Comparison of ENCODE assay signal across 8 cellular contexts in the genomic region with DNA sequence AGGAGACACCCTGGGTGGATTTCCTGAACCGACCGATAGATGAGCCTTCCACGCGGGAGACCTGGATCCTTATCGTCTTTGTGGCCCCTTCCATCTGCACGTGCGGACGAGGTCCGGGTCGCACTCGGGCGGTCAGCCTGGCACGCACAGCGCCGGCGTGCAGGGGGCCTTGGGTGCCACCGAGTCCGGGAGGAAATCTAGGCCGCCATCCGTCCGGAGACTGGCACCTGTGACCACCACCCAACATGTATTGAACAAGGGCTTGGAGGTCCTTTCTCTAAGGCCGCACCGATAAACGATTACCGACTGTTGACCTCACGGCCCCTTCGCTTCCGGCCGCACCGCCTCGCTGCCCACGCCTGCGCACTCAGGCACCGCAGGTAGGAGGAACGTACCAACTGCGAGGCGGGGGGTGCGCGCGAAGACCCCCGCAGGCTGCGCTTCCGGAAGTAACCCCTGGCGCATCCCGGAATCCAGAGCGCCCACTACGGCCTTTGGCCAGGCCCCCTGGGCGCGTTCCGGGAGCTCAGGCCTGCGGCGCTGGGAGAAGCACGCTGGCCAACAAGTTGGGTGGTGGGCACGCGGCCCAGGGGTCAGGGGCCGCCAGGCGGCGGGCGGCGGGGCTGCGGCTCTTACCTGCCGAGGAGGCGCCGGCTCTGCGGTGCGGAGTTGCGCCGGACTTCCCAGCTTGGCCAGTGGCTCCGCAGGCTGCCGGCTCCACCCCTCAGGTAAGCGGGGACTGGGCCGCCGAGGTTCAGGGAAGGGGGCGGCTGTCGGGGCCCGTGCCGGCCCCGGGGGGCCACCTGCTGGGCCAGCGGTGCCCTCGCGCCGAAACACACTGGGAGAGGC. TPM values are rescaled to one million over a fixed set of nuclear protein-coding genes. Genes with fewer than 3 reads are reported as not detected.
DNase-seq lines count a peak whose midpoint lies in the region; ATAC-seq and TF ChIP-seq lines count a peak whose summit lies in the region.

A gene (minus strand): TSS at position 713 of the 849 bp plus-strand sequence. CDS start 28,249 bp downstream, outside the sequence.
A gene with protein sequence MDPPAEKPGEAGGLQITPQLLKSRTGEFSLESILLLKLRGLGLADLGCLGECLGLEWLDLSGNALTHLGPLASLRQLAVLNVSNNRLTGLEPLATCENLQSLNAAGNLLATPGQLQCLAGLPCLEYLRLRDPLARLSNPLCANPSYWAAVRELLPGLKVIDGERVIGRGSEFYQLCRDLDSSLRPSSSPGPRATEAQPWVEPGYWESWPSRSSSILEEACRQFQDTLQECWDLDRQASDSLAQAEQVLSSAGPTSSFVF (plus strand): TSS at position 523 of the 849 bp plus-strand sequence. CDS start 13,507 bp downstream, outside the sequence.

- TF ChIP-seq CTCF in fibroblast of lung (conservative IDR thresholded peaks at IDR 0.05 in 1 of 2, IDR thresholded peaks at IDR 0.05 in 1 of 2; ENCODE audit: low read depth in 1 of 2, low read length in 2 of 2): no peak
- no peak for TF ChIP-seq CTCF in osteoblast (IDR thresholded peaks at IDR 0.05; ENCODE audit: extremely low read depth, low read depth, low read length)
- no peak for TF ChIP-seq CTCF in tibial artery (IDR thresholded peaks at IDR 0.05)

- H3K27ac ChIP-seq in fibroblast of lung (ENCODE audit: insufficient read depth, low read length) (no peak within 1 kb of the TSS), osteoblast (ENCODE audit: low read depth, low read length) (no peak within 1 kb of the TSS), tibial artery (peak within 1 kb of the TSS; percentile 51 to 60)

- peaks cover 69% of the 10 kb centered on the region for H3K4me1 Mint-ChIP-seq in activated T-cell treated with anti-CD3 and anti-CD28 coated beads, Interleukin-2, amount 50 U/mL, for 24 hours (ENCODE audit: low read depth)

- H3K79me2 ChIP-seq in fibroblast of lung (ENCODE audit: control insufficient read depth, insufficient read depth, low read length): no peaks in the 10 kb centered on the region
- H3K79me2 ChIP-seq in osteoblast (ENCODE audit: insufficient read depth, low read length): no peaks in the 10 kb centered on the region

- intact Hi-C loops in tibial artery (cut with DNase I; ENCODE audit: low total_unique reads): no loop called here

- peaks cover 79% of the 10 kb centered on the region for H3K36me3 Mint-ChIP-seq in activated T-cell treated with anti-CD3 and anti-CD28 coated beads, Interleukin-2, amount 50 U/mL, for 24 hours (ENCODE audit: low read depth)

- peak within 1 kb of the TSS; percentile 94 for H3K4me3 Mint-ChIP-seq in activated T-cell treated with anti-CD3 and anti-CD28 coated beads, Interleukin-2, amount 50 U/mL, for 24 hours

- no peaks in the 10 kb centered on the region for H3K9me3 Mint-ChIP-seq in activated T-cell treated with anti-CD3 and anti-CD28 coated beads, Interleukin-2, amount 50 U/mL, for 24 hours

- H3K4me3 ChIP-seq in fibroblast of lung (replicated peaks in 1 of 4; ENCODE audit: control extremely low read depth in 1 of 4, insufficient read depth in 1 of 4, low read depth in 3 of 4, low read length in 4 of 4) (peak within 1 kb of the TSS in 2 of 4 experiments; percentile 7 to 52), osteoblast (ENCODE audit: insufficient read depth, low read length) (peak within 1 kb of the TSS; percentile 57), tibial artery (peak within 1 kb of the TSS; percentile 52 to 61)

- no peaks in the 10 kb centered on the region for H3K27me3 Mint-ChIP-seq in activated T-cell treated with anti-CD3 and anti-CD28 coated beads, Interleukin-2, amount 50 U/mL, for 24 hours

- H2AFZ ChIP-seq in fibroblast of lung (ENCODE audit: low read length): no peak within 1 kb of the TSS
- H2AFZ ChIP-seq in osteoblast (ENCODE audit: low read length): peak within 1 kb of the TSS; percentile 72

- peak; percentile 45 for ATAC-seq in HG03457 (IDR thresholded peaks at IDR 0.05; ENCODE audit: unreplicated experiment)

- H3K4me2 ChIP-seq in fibroblast of lung (ENCODE audit: extremely low read depth, insufficient read depth, low read length) (peak within 1 kb of the TSS; percentile 25), osteoblast (ENCODE audit: insufficient read depth, low read length) (peak within 1 kb of the TSS; percentile 39)

- H3K27ac Mint-ChIP-seq in activated T-cell treated with anti-CD3 and anti-CD28 coated beads, Interleukin-2, amount 50 U/mL, for 24 hours: peak within 1 kb of the TSS; percentile 99

- H3K4me1 ChIP-seq in fibroblast of lung (ENCODE audit: control insufficient read depth, extremely low read depth, insufficient read depth, low read length): no peaks in the 10 kb centered on the region
- no peaks in the 10 kb centered on the region for H3K4me1 ChIP-seq in osteoblast (ENCODE audit: insufficient read depth, low read length)
- H3K4me1 ChIP-seq in tibial artery: peaks cover 0 to 18% (median 10%) of the 10 kb centered on the region in 4 donors

- H3K27me3 ChIP-seq in fibroblast of lung (ENCODE audit: control insufficient read depth, insufficient read depth, low read length) (no peaks in the 10 kb centered on the region), osteoblast (ENCODE audit: insufficient read depth, low read length) (no peaks in the 10 kb centered on the region), tibial artery (peaks cover 0 to 19% of the 10 kb centered on the region in 2 donors)

- no peaks in the 10 kb centered on the region for H4K20me1 ChIP-seq in fibroblast of lung (ENCODE audit: control insufficient read depth, extremely low read depth, insufficient read depth, low read length)
- no peaks in the 10 kb centered on the region for H4K20me1 ChIP-seq in osteoblast (ENCODE audit: insufficient read depth, low read length)

- H3K9ac ChIP-seq in fibroblast of lung (ENCODE audit: insufficient read depth, low read length): no peak within 1 kb of the TSS

- DNase-seq in Ammon's horn (ENCODE audit: low spot score) (peak; percentile 43), GM19240 (ENCODE audit: insufficient read length, low spot score) (peak; percentile 43), NCI-H82 treated with DMSO at 0.1 percent for 48 hours (lab: John Stamatoyannopoulos, UW; ENCODE audit: unreplicated experiment) (peak; percentile 69), fibroblast of lung (ENCODE audit: low read depth in 2 of 2) (peak in 1 of 2 donors; percentile 29), osteoblast (ENCODE audit: insufficient read length, low spot score, missing footprints) (peak; percentile 59), tibial artery (no peak)
- peak; percentile 82 for DNase-seq in activated T-cell treated with anti-CD3 and anti-CD28 coated beads, Interleukin-2, amount 50 U/mL, for 24 hours

- no peaks in the 10 kb centered on the region for H3K36me3 ChIP-seq in fibroblast of lung (ENCODE audit: control insufficient read depth, insufficient read depth, low read length)
- no peaks in the 10 kb centered on the region for H3K36me3 ChIP-seq in osteoblast (ENCODE audit: insufficient read depth, low read length)
- H3K36me3 ChIP-seq in tibial artery: peaks cover 0 to 10% (median 0%) of the 10 kb centered on the region in 3 donors

- H3K9me3 ChIP-seq in fibroblast of lung (ENCODE audit: control insufficient read depth, insufficient read depth, low read depth, low read length) (no peaks in the 10 kb centered on the region), osteoblast (ENCODE audit: low read depth, low read length) (no peaks in the 10 kb centered on the region), tibial artery (no peaks in the 10 kb centered on the region)

RNA-seq across cellular contexts. Expression of the first gene that starts in this region (rescaled TPM):
- total RNA-seq in fibroblast of lung (0.50 and 2.6 TPM in 2 replicates), osteoblast (1.8 and 3.8 TPM in 2 replicates)
- polyA plus RNA-seq in fibroblast of lung: 0.05 and 0.09 TPM in 2 replicates
- 0.27 TPM in 1 of 2 replicates, not detected in the other for polyA plus RNA-seq in fibroblast of lung (2012)
- polyA minus RNA-seq in fibroblast of lung (ENCODE audit: low replicate concordance): not detected in 2 replicates

RNA-seq across cellular contexts. Expression of the second gene that starts in this region (rescaled TPM):
- total RNA-seq in fibroblast of lung (0.33 and 1.0 TPM in 2 replicates), osteoblast (1.8 and 4.0 TPM in 2 replicates)
- polyA plus RNA-seq in fibroblast of lung: 0.03 and 0.10 TPM in 2 replicates
- 0.08 TPM in 1 of 2 replicates, not detected in the other for polyA plus RNA-seq in fibroblast of lung (2012)
- not detected in 2 replicates for polyA minus RNA-seq in fibroblast of lung (ENCODE audit: low replicate concordance)

Comparison
In these comparisons a context has a peak if more than half of its experiments do, and no peak if none do; other contexts are left out.
1. DNase-seq: peak in Ammon's horn (single experiment), GM19240 (single experiment), NCI-H82 treated with DMSO at 0.1 percent for 48 hours (single experiment), activated T-cell treated with anti-CD3 and anti-CD28 coated beads, Interleukin-2, amount 50 U/mL, for 24 hours (single experiment) and osteoblast (single experiment); none in tibial artery (0 of 2).
2. H3K27ac ChIP-seq: peak in tibial artery (2 of 2); none in fibroblast of lung (single experiment) and osteoblast (single experiment).